Comparison of ENCODE assay signal across 20 cellular contexts in genomic region chr10:113612154-113612553, GRCh38. TPM values are rescaled to one million over a fixed set of nuclear protein-coding genes. Genes with fewer than 3 reads are reported as not detected.
"Had no signal": no experiment of that assay in that cellular context is flagged by ENCODE, and none has a peak within 500 bp of the region (broad histone marks: within the 10 kb centered on the region; RNA-seq: fewer than 3 reads in every experiment).

No MANE protein-coding gene starts in this region.

- H3K9me3 ChIP-seq: ascending aorta, gastroesophageal sphincter, SJSA1 had no signal

- H3K4me3 Mint-ChIP-seq: activated CD4-positive, alpha-beta memory T cell treated with anti-CD3 and anti-CD28 coated beads for 36 hours; activated naive CD8-positive, alpha-beta T cell treated with anti-CD3 and anti-CD28 coated beads, Interleukin-2, amount 10 ng/mL, durations not matched to agents 7 days and 5 days; immature natural killer cell; memory B cell; natural killer cell treated with Interleukin-12 subunit alpha and Interleukin-12 subunit beta and Interleukin-15 and Interleukin-18, amount 100 ng/mL, for 72 hours; stimulated activated effector memory CD8-positive, alpha-beta T cell treated with anti-CD3 and anti-CD28 coated beads, Interleukin-12 subunit alpha, Interleukin-12 subunit beta, amount 100 ng/mL, for 72 hours had no signal

- H3K27me3 ChIP-seq: ascending aorta had no signal

- H3K27ac ChIP-seq: ascending aorta, cardiac muscle cell, gastroesophageal sphincter, SJSA1 had no signal

- DNase-seq: activated CD4-positive, alpha-beta memory T cell treated with anti-CD3 and anti-CD28 coated beads for 36 hours; activated gamma-delta T cell treated with Interleukin-2 at 50 U/mL for 16 hours; activated naive CD8-positive, alpha-beta T cell treated with anti-CD3 and anti-CD28 coated beads, Interleukin-2, amount 10 ng/mL, durations not matched to agents 7 days and 5 days; activated T-cell treated with anti-CD3 and anti-CD28 coated beads, Interleukin-2, amount 50 U/mL, for 48 hours; effector memory CD4-positive, alpha-beta T cell; immature natural killer cell; left colon; SW 1271; trophoblast cell had no signal

- H3K36me3 Mint-ChIP-seq: activated CD4-positive, alpha-beta memory T cell treated with anti-CD3 and anti-CD28 coated beads for 36 hours; activated naive CD8-positive, alpha-beta T cell treated with anti-CD3 and anti-CD28 coated beads, Interleukin-2, amount 10 ng/mL, durations not matched to agents 7 days and 5 days; immature natural killer cell; memory B cell; natural killer cell treated with Interleukin-12 subunit alpha and Interleukin-12 subunit beta and Interleukin-15 and Interleukin-18, amount 100 ng/mL, for 72 hours; stimulated activated effector memory CD8-positive, alpha-beta T cell treated with anti-CD3 and anti-CD28 coated beads, Interleukin-12 subunit alpha, Interleukin-12 subunit beta, amount 100 ng/mL, for 72 hours had no signal

- ATAC-seq: activated CD4-positive, CD25-positive, alpha-beta regulatory T cell treated with anti-CD3 and anti-CD28 coated beads, Interleukin-2, amount 50 U/mL, for 24 hours; gastroesophageal sphincter; left colon; natural killer cell treated with Interleukin-12 subunit alpha and Interleukin-12 subunit beta and Interleukin-15 and Interleukin-18, amount 100 ng/mL, for 72 hours; stimulated activated effector memory CD8-positive, alpha-beta T cell treated with anti-CD3 and anti-CD28 coated beads, Interleukin-12 subunit alpha, Interleukin-12 subunit beta, amount 100 ng/mL, for 72 hours had no signal

- H3K4me1 ChIP-seq: ascending aorta, SJSA1 had no signal

- H3K9me3 Mint-ChIP-seq: activated CD4-positive, alpha-beta memory T cell treated with anti-CD3 and anti-CD28 coated beads for 36 hours; activated naive CD8-positive, alpha-beta T cell treated with anti-CD3 and anti-CD28 coated beads, Interleukin-2, amount 10 ng/mL, durations not matched to agents 7 days and 5 days; immature natural killer cell; memory B cell; natural killer cell treated with Interleukin-12 subunit alpha and Interleukin-12 subunit beta and Interleukin-15 and Interleukin-18, amount 100 ng/mL, for 72 hours; stimulated activated effector memory CD8-positive, alpha-beta T cell treated with anti-CD3 and anti-CD28 coated beads, Interleukin-12 subunit alpha, Interleukin-12 subunit beta, amount 100 ng/mL, for 72 hours had no signal

- H3K4me3 ChIP-seq: ascending aorta, cardiac muscle cell, gastroesophageal sphincter, SJSA1, smooth muscle cell had no signal

- H3K4me1 Mint-ChIP-seq: activated naive CD8-positive, alpha-beta T cell treated with anti-CD3 and anti-CD28 coated beads, Interleukin-2, amount 10 ng/mL, durations not matched to agents 7 days and 5 days; immature natural killer cell; stimulated activated effector memory CD8-positive, alpha-beta T cell treated with anti-CD3 and anti-CD28 coated beads, Interleukin-12 subunit alpha, Interleukin-12 subunit beta, amount 100 ng/mL, for 72 hours had no signal

- H3K27ac Mint-ChIP-seq: activated CD4-positive, alpha-beta memory T cell treated with anti-CD3 and anti-CD28 coated beads for 36 hours; activated naive CD8-positive, alpha-beta T cell treated with anti-CD3 and anti-CD28 coated beads, Interleukin-2, amount 10 ng/mL, durations not matched to agents 7 days and 5 days; immature natural killer cell; memory B cell; natural killer cell treated with Interleukin-12 subunit alpha and Interleukin-12 subunit beta and Interleukin-15 and Interleukin-18, amount 100 ng/mL, for 72 hours; stimulated activated effector memory CD8-positive, alpha-beta T cell treated with anti-CD3 and anti-CD28 coated beads, Interleukin-12 subunit alpha, Interleukin-12 subunit beta, amount 100 ng/mL, for 72 hours had no signal

RNA-seq across cellular contexts. Expression of gene NRAP, which starts 51.7 kb away (rescaled TPM):
- total RNA-seq: activated CD4-positive, alpha-beta memory T cell treated with anti-CD3 and anti-CD28 coated beads for 36 hours; activated naive CD8-positive, alpha-beta T cell treated with anti-CD3 and anti-CD28 coated beads, Interleukin-2, amount 10 ng/mL, durations not matched to agents 7 days and 5 days; ascending aorta; natural killer cell treated with Interleukin-12 subunit alpha and Interleukin-12 subunit beta and Interleukin-15 and Interleukin-18, amount 100 ng/mL, for 72 hours; osteoblast; SJSA1; smooth muscle cell; subcutaneous adipose tissue had no signal
- polyA plus RNA-seq: immature natural killer cell, smooth muscle cell had no signal

RNA-seq across cellular contexts. Expression of gene HABP2, which starts 59.3 kb away (rescaled TPM):
- total RNA-seq: activated CD4-positive, alpha-beta memory T cell treated with anti-CD3 and anti-CD28 coated beads for 36 hours; activated naive CD8-positive, alpha-beta T cell treated with anti-CD3 and anti-CD28 coated beads, Interleukin-2, amount 10 ng/mL, durations not matched to agents 7 days and 5 days; ascending aorta; cardiac muscle cell; gastroesophageal sphincter; left colon; natural killer cell treated with Interleukin-12 subunit alpha and Interleukin-12 subunit beta and Interleukin-15 and Interleukin-18, amount 100 ng/mL, for 72 hours; osteoblast; SJSA1; smooth muscle cell; subcutaneous adipose tissue had no signal
- polyA plus RNA-seq: immature natural killer cell had no signal
